21 cellular contexts compared by ENCODE assay signal in the genomic region with DNA sequence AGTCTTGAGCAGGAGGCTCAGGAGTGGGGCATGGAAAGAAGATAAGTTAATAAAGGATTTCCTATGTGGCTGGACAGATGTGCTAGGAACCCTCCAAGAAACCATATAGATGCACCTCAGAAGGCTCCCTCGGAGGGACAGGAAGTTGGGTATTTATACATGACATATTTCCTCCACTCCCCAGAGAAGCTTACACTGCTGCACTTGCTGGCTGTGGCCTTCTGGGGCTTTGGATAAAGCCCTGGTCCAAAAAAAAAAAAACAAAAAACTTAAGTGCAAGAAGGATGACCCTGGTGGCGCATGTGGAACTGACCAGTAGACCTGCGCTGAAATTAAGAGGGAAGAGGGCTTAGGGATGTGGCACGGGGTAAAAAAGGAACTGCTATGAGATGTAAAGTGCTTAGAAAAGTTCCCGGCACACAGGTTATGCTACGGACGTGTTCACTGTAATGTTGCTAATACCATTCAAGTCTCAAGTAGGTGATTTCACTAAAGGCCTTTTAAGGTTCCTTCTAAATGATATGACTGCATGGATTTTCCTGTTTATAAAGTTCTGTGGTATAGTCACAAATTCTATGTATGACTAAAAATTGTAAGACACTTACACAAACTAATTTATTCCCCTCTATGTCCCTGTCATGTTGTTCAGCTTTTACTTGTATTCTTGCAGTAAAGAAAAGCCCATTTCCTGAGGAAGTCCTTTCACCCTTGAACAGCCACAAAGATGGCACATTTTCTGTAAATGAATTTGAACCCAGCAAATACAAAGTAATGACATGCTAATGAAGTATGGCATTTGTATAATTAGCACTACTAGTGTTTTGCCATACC.
DNase-seq lines count a peak whose midpoint lies in the region; ATAC-seq and TF ChIP-seq lines count a peak whose summit lies in the region.
"Had no signal": no experiment of that assay in that cellular context is flagged by ENCODE, and none has a peak within 500 bp of the region (broad histone marks: within the 10 kb centered on the region; RNA-seq: fewer than 3 reads in every experiment).

No MANE protein-coding gene starts in this region.

- POLR2A ChIA-PET in A673 (lab: Charles Lee; ENCODE audit: low non-redundant PET) = no interaction called here

- no peak overlapping the region for H3K27ac Mint-ChIP-seq in central memory CD8-positive, alpha-beta T cell (ENCODE audit: low read depth)
- no peak overlapping the region for H3K27ac Mint-ChIP-seq in glutamatergic neuron (ENCODE audit: unreplicated experiment)
- H3K27ac Mint-ChIP-seq: progenitor cell of endocrine pancreas had no signal

- ATAC-seq in central memory CD8-positive, alpha-beta T cell (replicated peaks; ENCODE audit: extremely low read depth, poor library complexity, severe bottlenecking) = no peak

- TF ChIP-seq CTCF in A673 (conservative IDR thresholded peaks at IDR 0.05; ENCODE audit: low read depth, low read length) (no peak), glutamatergic neuron (IDR thresholded peaks at IDR 0.05; ENCODE audit: partially characterized antibody, unreplicated experiment) (no peak)

- no peaks in the 10 kb centered on the region for H4K20me1 ChIP-seq in BLaER1 treated with 17β-estradiol and CSF1 and Interleukin-3, amounts not matched to agents 10 nM and 100 nM

- intact Hi-C loops in A673 (cut with micrococcal nuclease; ENCODE audit: unreplicated experiment) = no loop called here

- no peaks in the 10 kb centered on the region for H3K36me3 Mint-ChIP-seq in central memory CD8-positive, alpha-beta T cell (ENCODE audit: insufficient read depth)
- no peaks in the 10 kb centered on the region for H3K36me3 Mint-ChIP-seq in glutamatergic neuron (ENCODE audit: unreplicated experiment)
- H3K36me3 Mint-ChIP-seq: natural killer cell treated with Interleukin-12 subunit alpha and Interleukin-12 subunit beta and Interleukin-15 and Interleukin-18, amount 100 ng/mL, for 72 hours had no signal

- CTCF ChIA-PET in A673 (lab: Charles Lee) = no interaction called here

- H3K36me3 ChIP-seq in A673 (ENCODE audit: insufficient read depth, low read length, poor library complexity, severe bottlenecking) = peaks cover 80% of the 10 kb centered on the region
- no peaks in the 10 kb centered on the region for H3K36me3 ChIP-seq in BLaER1 treated with 17β-estradiol and CSF1 and Interleukin-3, amounts not matched to agents 10 nM and 100 nM
- peaks cover 60% of the 10 kb centered on the region for H3K36me3 ChIP-seq in SK-N-MC (ENCODE audit: insufficient read depth, low read length)

- DNase-seq in A673 (ENCODE audit: low spot score) = peak; percentile 80
- no peak for DNase-seq in SK-N-MC (ENCODE audit: low read depth, low spot score)
- DNase-seq in central memory CD8-positive, alpha-beta T cell (ENCODE audit: low spot score in 2 of 2) = no peak
- DNase-seq in A172 (ENCODE audit: low spot score) = no peak
- DNase-seq in glutamatergic neuron = no peak
- DNase-seq in putamen (ENCODE audit: low spot score) = no peak
- DNase-seq in epidermal melanocyte (ENCODE audit: insufficient read length, low spot score) = no peak
- DNase-seq: activated CD4-positive, CD25-positive, alpha-beta regulatory T cell treated with anti-CD3 and anti-CD28 coated beads, Interleukin-2, amount 50 U/mL, for 72 hours; AML-193; hippocampal formation; mammary epithelial cell; NCI-H1105 treated with DMSO at 0.1 percent for 48 hours; NCI-H524 treated with DMSO at 0.1 percent for 48 hours; OCI-M1; SHP77 treated with DMSO at 0.1 percent for 48 hours; stimulated activated CD4-positive, alpha-beta T cell treated with anti-CD3 and anti-CD28 coated beads, Interleukin-4, amount 100 ng/mL, for 24 hours; testis had no signal

- H3K9me3 ChIP-seq in A673 (ENCODE audit: low read depth, low read length, poor library complexity, severe bottlenecking) (no peaks in the 10 kb centered on the region), SK-N-MC (ENCODE audit: low read depth, low read length) (no peaks in the 10 kb centered on the region)
- H3K9me3 ChIP-seq in BLaER1 treated with 17β-estradiol and CSF1 and Interleukin-3, amounts not matched to agents 10 nM and 100 nM (replicated peaks in 1 of 11) = no peaks in the 10 kb centered on the region
- H3K9me3 ChIP-seq: testis had no signal

- H3K27ac ChIP-seq in A673 (ENCODE audit: low read depth, low read length, poor library complexity, severe bottlenecking) (peak overlapping the region; percentile 83), SK-N-MC (peak overlapping the region; percentile 67)
- no peak overlapping the region for H3K27ac ChIP-seq in BLaER1 treated with 17β-estradiol and CSF1 and Interleukin-3, amounts not matched to agents 10 nM and 100 nM
- H3K27ac ChIP-seq: KMS-11, testis had no signal

- H3K9ac ChIP-seq in BLaER1 treated with 17β-estradiol and CSF1 and Interleukin-3, amounts not matched to agents 10 nM and 100 nM = no peak overlapping the region
- H3K9ac ChIP-seq in SK-N-MC (ENCODE audit: insufficient read length) = no peak overlapping the region
- H3K9ac ChIP-seq: KMS-11 had no signal

- no TSS peak for BruUV-seq in A673 (replicated peaks; lab: Mats Ljungman, UMichigan)

- H3K4me3 ChIP-seq in A673 (ENCODE audit: low read depth, low read length, poor library complexity, severe bottlenecking) (no peak overlapping the region), SK-N-MC (no peak overlapping the region)
- no peak overlapping the region for H3K4me3 ChIP-seq in BLaER1 treated with 17β-estradiol and CSF1 and Interleukin-3, amounts not matched to agents 10 nM and 100 nM
- H3K4me3 ChIP-seq: testis had no signal

- peaks cover 64% of the 10 kb centered on the region for H3K4me1 ChIP-seq in A673 (ENCODE audit: insufficient read depth, low read length, poor library complexity, severe bottlenecking)
- peaks cover 11 to 18% (median 16%) of the 10 kb centered on the region in 10 experiments; a peak in 19 of 20 replicates for H3K4me1 ChIP-seq in BLaER1 treated with 17β-estradiol and CSF1 and Interleukin-3, amounts not matched to agents 10 nM and 100 nM
- H3K4me1 ChIP-seq: testis had no signal

- H3K4me2 ChIP-seq in BLaER1 treated with 17β-estradiol and CSF1 and Interleukin-3, amounts not matched to agents 10 nM and 100 nM = peak overlapping the region; percentile 2 to 74 (median 59); a peak in 19 of 22 replicates
- H3K4me2 ChIP-seq: KMS-11 had no signal

- no peaks in the 10 kb centered on the region for H3K9me3 Mint-ChIP-seq in central memory CD8-positive, alpha-beta T cell
- no peaks in the 10 kb centered on the region for H3K9me3 Mint-ChIP-seq in glutamatergic neuron (ENCODE audit: unreplicated experiment)
- H3K9me3 Mint-ChIP-seq: natural killer cell treated with Interleukin-12 subunit alpha and Interleukin-12 subunit beta and Interleukin-15 and Interleukin-18, amount 100 ng/mL, for 72 hours had no signal

- H3K4me1 Mint-ChIP-seq in central memory CD8-positive, alpha-beta T cell = no peaks in the 10 kb centered on the region
- no peaks in the 10 kb centered on the region for H3K4me1 Mint-ChIP-seq in glutamatergic neuron (ENCODE audit: low read depth, unreplicated experiment)

- H3K4me3 Mint-ChIP-seq in central memory CD8-positive, alpha-beta T cell = peak overlapping the region; percentile 15
- no peak overlapping the region for H3K4me3 Mint-ChIP-seq in glutamatergic neuron (ENCODE audit: unreplicated experiment)
- H3K4me3 Mint-ChIP-seq: natural killer cell treated with Interleukin-12 subunit alpha and Interleukin-12 subunit beta and Interleukin-15 and Interleukin-18, amount 100 ng/mL, for 72 hours had no signal

- no peaks in the 10 kb centered on the region for H3K27me3 Mint-ChIP-seq in central memory CD8-positive, alpha-beta T cell
- H3K27me3 Mint-ChIP-seq in glutamatergic neuron (ENCODE audit: unreplicated experiment) = peaks cover 4% of the 10 kb centered on the region
- H3K27me3 Mint-ChIP-seq: progenitor cell of endocrine pancreas had no signal

- H3K27me3 ChIP-seq in A673 (replicated peaks; ENCODE audit: insufficient read depth, low read depth, low read length, poor library complexity) = no peaks in the 10 kb centered on the region
- H3K27me3 ChIP-seq in BLaER1 treated with 17β-estradiol and CSF1 and Interleukin-3, amounts not matched to agents 10 nM and 100 nM = no peaks in the 10 kb centered on the region
- H3K27me3 ChIP-seq: testis had no signal

Comparison
In these comparisons a context has a peak if more than half of its experiments do, and no peak if none do; other contexts are left out.
1. H3K27ac ChIP-seq: peak in A673 (single experiment) and SK-N-MC (single experiment); none in BLaER1 treated with 17β-estradiol and CSF1 and Interleukin-3, amounts not matched to agents 10 nM and 100 nM (0 of 11).